In genomic region chr18:8705280-8705940, GRCh38 we compare ENCODE assay signal across 8 cellular contexts. TPM values are rescaled to one million over a fixed set of nuclear protein-coding genes. Genes with fewer than 3 reads are reported as not detected.
DNase-seq lines count a peak whose midpoint lies in the region; ATAC-seq and TF ChIP-seq lines count a peak whose summit lies in the region.

Gene MTCL1 (plus strand): TSS chr18:8705556. CDS start chr18:8705661, 105 bp downstream.

- H3K4me3 ChIP-seq in SJSA1 (peak within 1 kb of the TSS; percentile 92), kidney epithelial cell (ENCODE audit: low read depth, low read length) (peak within 1 kb of the TSS; percentile 62)

- peak within 1 kb of the TSS; percentile 91 for H3K4me3 Mint-ChIP-seq in central memory CD8-positive, alpha-beta T cell

- TF ChIP-seq CTCF in kidney epithelial cell (IDR thresholded peaks at IDR 0.05; ENCODE audit: insufficient read depth, low read length, poor library complexity, severe bottlenecking): no peak

- DNase-seq in Daoy (ENCODE audit: low read depth) (peak; percentile 58), SJSA1 (ENCODE audit: low read depth in 1 of 2, low spot score in 2 of 2) (peak; percentile 49 to 59), kidney epithelial cell (ENCODE audit: low read depth) (no peak), amniotic stem cell (lab: John Stamatoyannopoulos, UW) (no peak)
- DNase-seq in central memory CD8-positive, alpha-beta T cell (ENCODE audit: low spot score in 2 of 2): no peak
- DNase-seq in stimulated activated CD4-positive, alpha-beta T cell treated with anti-CD3 and anti-CD28 coated beads, Interleukin-2, amount 100 ng/mL, for 24 hours: peak; percentile 24 to 44

- H3K27ac ChIP-seq in SJSA1: peak within 1 kb of the TSS; percentile 43

- peaks cover 58% of the 10 kb centered on the region for H3K4me1 ChIP-seq in SJSA1 (replicated peaks)

- 0 out of 2 replicates have a peak, but pooled peaks cover 2% of the 10 kb centered on the region for H3K9me3 ChIP-seq in SJSA1 (replicated peaks)

- H3K27ac Mint-ChIP-seq in central memory CD8-positive, alpha-beta T cell (ENCODE audit: low read depth): peak within 1 kb of the TSS; percentile 55

- H3K9me3 Mint-ChIP-seq in central memory CD8-positive, alpha-beta T cell: no peaks in the 10 kb centered on the region

- H3K36me3 Mint-ChIP-seq in central memory CD8-positive, alpha-beta T cell (ENCODE audit: insufficient read depth): peaks cover 3% of the 10 kb centered on the region

- H3K27me3 ChIP-seq in SJSA1 (replicated peaks): no peaks in the 10 kb centered on the region
- no peaks in the 10 kb centered on the region for H3K27me3 ChIP-seq in kidney epithelial cell (ENCODE audit: control insufficient read depth, insufficient read depth, low read length)

- H3K4me1 Mint-ChIP-seq in central memory CD8-positive, alpha-beta T cell: peaks cover 19% of the 10 kb centered on the region

- ATAC-seq in GM19467 (IDR thresholded peaks at IDR 0.05; ENCODE audit: unreplicated experiment): peak; percentile 36
- ATAC-seq in HG03460 (IDR thresholded peaks at IDR 0.05; ENCODE audit: unreplicated experiment): peak; percentile 37
- ATAC-seq in central memory CD8-positive, alpha-beta T cell (replicated peaks; ENCODE audit: extremely low read depth, poor library complexity, severe bottlenecking): peak; percentile 42

- peaks cover 59% of the 10 kb centered on the region for H3K27me3 Mint-ChIP-seq in central memory CD8-positive, alpha-beta T cell

- H3K36me3 ChIP-seq in SJSA1: peaks cover 41% of the 10 kb centered on the region
- peaks cover 3% of the 10 kb centered on the region for H3K36me3 ChIP-seq in kidney epithelial cell (ENCODE audit: control insufficient read depth, insufficient read depth, low read length)

RNA-seq across cellular contexts. Expression of gene MTCL1, which starts in this region (rescaled TPM):
- 12.2 and 20.8 TPM in 2 replicates for total RNA-seq in Daoy (2014; rRNA removed; shearing (Covaris generic))
- total RNA-seq in SJSA1 (2014; rRNA removed; shearing (Covaris generic)): 36.7 and 47.7 TPM in 2 replicates
- 50.5 and 52.6 TPM in 2 replicates for total RNA-seq in kidney epithelial cell

Comparison
In these comparisons a context has a peak if more than half of its experiments do, and no peak if none do; other contexts are left out.
1. DNase-seq: peak in Daoy (single experiment), SJSA1 (2 of 2) and stimulated activated CD4-positive, alpha-beta T cell treated with anti-CD3 and anti-CD28 coated beads, Interleukin-2, amount 100 ng/mL, for 24 hours (2 of 2); none in central memory CD8-positive, alpha-beta T cell (0 of 2), kidney epithelial cell (single experiment) and amniotic stem cell (single experiment).
2. Peak in every context shown above with its lines, with median percentiles within 50 percentile points of each other: ATAC-seq.